24 cellular contexts compared by ENCODE assay signal in the genomic region with DNA sequence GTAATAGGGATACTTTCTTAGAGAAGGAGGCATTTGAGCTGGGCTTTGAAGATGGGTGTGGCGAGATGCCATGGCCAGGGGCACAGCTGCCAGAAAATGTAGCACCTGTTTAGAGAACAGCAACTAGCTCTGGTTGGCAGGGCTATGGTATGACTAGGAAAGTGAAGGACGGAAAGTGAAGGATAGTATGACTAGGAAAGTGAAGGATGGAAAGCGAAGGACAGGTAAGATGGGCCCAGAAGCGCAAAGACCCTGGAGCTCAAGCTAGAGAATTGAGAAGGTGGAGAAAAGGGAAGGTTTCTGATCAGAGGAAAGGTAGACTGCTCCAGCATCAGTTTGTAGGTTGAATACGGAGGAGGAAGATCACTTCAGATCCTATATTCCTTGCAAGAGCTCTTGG.
"Had no signal": no experiment of that assay in that cellular context is flagged by ENCODE, and none has a peak within 500 bp of the region (broad histone marks: within the 10 kb centered on the region; RNA-seq: fewer than 3 reads in every experiment).

No MANE protein-coding gene starts in this region.

- H3K9me3 ChIP-seq: Peyer's patch, SJCRH30 had no signal

- DNase-seq: IMR-90; Karpas-422; KG1; MV-4-11; NCI-H1048; NCI-H1105; NCI-H1417; NCI-H1436 treated with DMSO at 0.1 percent for 48 hours; NCI-H1694; NCI-H187 treated with DMSO at 0.1 percent for 48 hours; NCI-H2029 treated with DMSO at 0.1 percent for 48 hours; NCI-H2171 treated with DMSO at 0.1 percent for 48 hours; NCI-H345; NCI-H446 treated with DMSO at 0.1 percent for 48 hours; NCI-H510A treated with DMSO at 0.1 percent for 48 hours; NCI-H526 treated with DMSO at 0.1 percent for 48 hours; NCI-H748 treated with DMSO at 0.1 percent for 48 hours; NK-92 treated with Interleukin-12 subunit alpha and Interleukin-12 subunit beta, amount 100 ng/mL, for 24 hours; PC-9; Peyer's patch; SHP77 treated with DMSO at 0.1 percent for 48 hours; SJCRH30 had no signal

- H3K36me3 ChIP-seq: Peyer's patch, SJCRH30 had no signal

- H3K4me2 ChIP-seq: PC-9 had no signal

- H3K27ac ChIP-seq: PC-9, Peyer's patch, SJCRH30 had no signal

- H3K27me3 ChIP-seq: Peyer's patch, SJCRH30 had no signal

- H3K4me3 ChIP-seq: PC-9, Peyer's patch, SJCRH30 had no signal

- ATAC-seq: Right ventricle myocardium inferior, SK-N-SH treated with all-trans-retinoic acid at 6 μM for 48 hours had no signal

- H3K4me1 ChIP-seq: Peyer's patch, SJCRH30 had no signal

- H2AFZ ChIP-seq: PC-9 had no signal
